Comparison of ENCODE assay signal across 1 cellular context in genomic region chr22:37002633-37003032, GRCh38.
TF ChIP-seq lines count a peak whose summit lies in the region.

No MANE protein-coding gene starts in this region.

TF ChIP-seq in H1, 55 proteins besides CTCF, POLR2A, EP300 and RAD21:
- TF ChIP-seq BCL11A (IDR thresholded peaks at IDR 0.05; ENCODE audit: low read depth in 2 of 2, low read length in 2 of 2) (no peak), BACH1 (IDR thresholded peaks at IDR 0.05; ENCODE audit: low read length) (no peak), SIX5 (IDR thresholded peaks at IDR 0.05; ENCODE audit: low read depth, low read length) (no peak), E2F6 (IDR thresholded peaks at IDR 0.05) (no peak), FOSL1 (IDR thresholded peaks at IDR 0.05; ENCODE audit: insufficient read depth, low read depth, low read length) (no peak), YY1 (IDR thresholded peaks at IDR 0.05; ENCODE audit: low read depth, low read length) (no peak), RNF2 (IDR thresholded peaks at IDR 0.05; ENCODE audit: borderline replicate concordance, low read depth, low read length, missing control alignments, poor library complexity, severe bottlenecking) (no peak), TEAD4 (IDR thresholded peaks at IDR 0.05; ENCODE audit: low read depth, low read length) (no peak), NANOG (IDR thresholded peaks at IDR 0.05; ENCODE audit: insufficient read depth, low read depth, low read length, poor library complexity, severe bottlenecking) (no peak), RBBP5 (IDR thresholded peaks at IDR 0.05; ENCODE audit: borderline replicate concordance, low read depth, low read length) (no peak), ASH2L (IDR thresholded peaks at IDR 0.05; ENCODE audit: low read length) (no peak), JUN (IDR thresholded peaks at IDR 0.05; ENCODE audit: low read depth, low read length) (no peak), POU5F1 (IDR thresholded peaks at IDR 0.05; ENCODE audit: low read depth, low read length) (no peak), ZNF274 (IDR thresholded peaks at IDR 0.05; ENCODE audit: borderline replicate concordance, extremely low read depth, low read length) (no peak), EGR1 (IDR thresholded peaks at IDR 0.05; ENCODE audit: borderline replicate concordance, low read depth, low read length) (no peak), KDM4A (IDR thresholded peaks at IDR 0.05; ENCODE audit: low read depth, low read length, severe bottlenecking) (no peak), SP2 (IDR thresholded peaks at IDR 0.05; ENCODE audit: low read length) (no peak), KDM1A (IDR thresholded peaks at IDR 0.05; ENCODE audit: borderline replicate concordance, low read length) (no peak)
- TF ChIP-seq, protein P1, sequence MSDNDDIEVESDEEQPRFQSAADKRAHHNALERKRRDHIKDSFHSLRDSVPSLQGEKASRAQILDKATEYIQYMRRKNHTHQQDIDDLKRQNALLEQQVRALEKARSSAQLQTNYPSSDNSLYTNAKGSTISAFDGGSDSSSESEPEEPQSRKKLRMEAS (IDR thresholded peaks at IDR 0.05) = no peak
